ENCODE assay signal across 1 cellular context in the genomic region with DNA sequence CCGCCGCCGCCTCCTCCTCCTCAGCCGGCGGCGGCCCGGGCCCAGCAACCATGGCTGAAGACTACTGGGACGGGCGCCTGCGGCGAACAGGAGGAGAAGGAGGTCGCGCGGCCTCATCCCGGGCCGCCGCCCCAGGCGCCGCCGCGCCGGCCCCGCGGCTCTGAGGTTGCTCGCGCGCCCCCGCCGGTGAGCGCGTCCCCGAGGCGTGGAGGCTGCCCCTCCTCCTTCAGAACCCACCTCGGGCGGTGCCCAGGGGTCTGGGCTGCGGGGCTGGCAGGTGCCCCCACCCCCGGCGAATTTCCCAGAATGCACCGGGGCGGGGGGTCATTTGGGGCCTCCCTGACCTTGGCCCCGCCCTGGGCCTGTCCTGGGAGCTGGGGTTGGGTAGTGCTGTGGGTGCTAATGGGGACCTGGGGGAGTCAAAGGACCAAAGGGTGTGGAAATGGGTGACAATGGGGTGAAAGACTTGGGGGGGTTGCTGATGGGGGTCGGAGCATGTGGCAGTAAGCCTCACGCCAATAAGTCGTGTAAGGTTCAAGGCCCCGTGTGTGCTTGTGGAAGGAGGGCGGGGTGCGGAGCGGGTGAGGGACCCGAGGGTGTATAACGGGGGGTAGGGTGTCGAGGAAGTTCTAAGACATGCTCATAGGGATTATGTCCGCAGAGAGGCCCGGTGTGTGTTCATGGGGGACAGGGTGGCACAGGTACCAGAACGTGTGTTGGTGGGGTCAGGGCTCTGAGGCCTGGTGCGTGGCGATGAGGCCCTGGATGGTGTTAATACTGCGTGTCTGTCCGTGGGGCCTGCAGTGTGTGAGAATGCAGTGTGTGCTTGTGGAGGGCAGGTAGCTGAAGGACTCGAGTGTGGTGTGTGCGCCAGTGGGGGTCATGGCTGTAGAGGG.
A peak's percentile ranks its signal among the peaks of the same experiment; 100 is the strongest.
TF ChIP-seq lines count a peak whose summit lies in the region.

No MANE protein-coding gene starts in this region.

TF ChIP-seq in HEK293, 187 proteins besides CTCF, POLR2A, EP300 and RAD21 (continued from another document and continues in another):
- TF ChIP-seq ZNF704 (tag by site-specific recombination; IDR thresholded peaks at IDR 0.05) (no peak), ZNF335 (tag by site-specific recombination; conservative IDR thresholded peaks at IDR 0.05) (peak; percentile 56), MEIS1 (CRISPR knock-in tag; IDR thresholded peaks at IDR 0.05; ENCODE audit: borderline replicate concordance) (no peak), SCRT2 (tag by site-specific recombination; IDR thresholded peaks at IDR 0.05) (no peak), TRIM28 (IDR thresholded peaks at IDR 0.05; ENCODE audit: borderline replicate concordance, low read length) (no peak), ZNF548 (tag by site-specific recombination; IDR thresholded peaks at IDR 0.05) (no peak), ZNF843 (tag by site-specific recombination; IDR thresholded peaks at IDR 0.05) (peak; percentile 33; the same call in 1 of the 2 replicates), ZNF585B (tag by site-specific recombination; IDR thresholded peaks at IDR 0.05) (no peak), KLF10 (tag by site-specific recombination; IDR thresholded peaks at IDR 0.05) (no peak), KLF1 (tag by site-specific recombination; IDR thresholded peaks at IDR 0.05) (peak; percentile 74), ZNF23 (tag by site-specific recombination; IDR thresholded peaks at IDR 0.05; ENCODE audit: borderline replicate concordance) (no peak), ZBTB21 (tag by site-specific recombination; IDR thresholded peaks at IDR 0.05) (no peak), ZNF629 (tag by site-specific recombination; IDR thresholded peaks at IDR 0.05) (no peak), HOXC10 (CRISPR knock-in tag; IDR thresholded peaks at IDR 0.05) (no peak), ZNF488 (tag by site-specific recombination; IDR thresholded peaks at IDR 0.05) (no peak), ZNF621 (tag by site-specific recombination; IDR thresholded peaks at IDR 0.05) (no peak), GLIS1 (tag by site-specific recombination; IDR thresholded peaks at IDR 0.05) (no peak), TSHZ1 (tag by site-specific recombination; IDR thresholded peaks at IDR 0.05; ENCODE audit: borderline replicate concordance) (no peak), ZNF140 (tag by site-specific recombination; IDR thresholded peaks at IDR 0.05) (no peak), OVOL3 (tag by site-specific recombination; IDR thresholded peaks at IDR 0.05) (no peak), ZNF184 (tag by site-specific recombination; IDR thresholded peaks at IDR 0.05) (0 out of 2 replicates have a peak, but pooled peaks have one; percentile 27), ZNF692 (tag by site-specific recombination; IDR thresholded peaks at IDR 0.05) (no peak), ZNF341 (tag by site-specific recombination; IDR thresholded peaks at IDR 0.05; ENCODE audit: low read depth) (no peak), ZNF555 (tag by site-specific recombination; conservative IDR thresholded peaks at IDR 0.05) (no peak), ZNF747 (tag by site-specific recombination; IDR thresholded peaks at IDR 0.05) (no peak), PRDM10 (tag by site-specific recombination; IDR thresholded peaks at IDR 0.05) (no peak), ZNF596 (tag by site-specific recombination; IDR thresholded peaks at IDR 0.05) (0 out of 2 replicates have a peak, but pooled peaks have one; percentile 35), ZNF423 (tag by site-specific recombination; IDR thresholded peaks at IDR 0.05) (peak; percentile 70; the same call in 1 of the 2 replicates), ZNF677 (tag by site-specific recombination; IDR thresholded peaks at IDR 0.05) (0 out of 2 replicates have a peak, but pooled peaks have one; percentile 44)
- TF ChIP-seq, protein P1, sequence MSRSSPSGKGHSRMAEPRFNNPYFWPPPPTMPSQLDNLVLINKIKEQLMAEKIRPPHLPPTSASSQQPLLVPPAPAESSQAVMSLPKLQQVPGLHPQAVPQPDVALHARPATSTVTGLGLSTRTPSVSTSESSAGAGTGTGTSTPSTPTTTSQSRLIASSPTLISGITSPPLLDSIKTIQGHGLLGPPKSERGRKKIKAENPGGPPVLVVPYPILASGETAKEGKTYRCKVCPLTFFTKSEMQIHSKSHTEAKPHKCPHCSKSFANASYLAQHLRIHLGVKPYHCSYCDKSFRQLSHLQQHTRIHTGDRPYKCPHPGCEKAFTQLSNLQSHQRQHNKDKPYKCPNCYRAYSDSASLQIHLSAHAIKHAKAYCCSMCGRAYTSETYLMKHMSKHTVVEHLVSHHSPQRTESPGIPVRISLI (tag by site-specific recombination; IDR thresholded peaks at IDR 0.05) = no peak
- TF ChIP-seq, protein P2, sequence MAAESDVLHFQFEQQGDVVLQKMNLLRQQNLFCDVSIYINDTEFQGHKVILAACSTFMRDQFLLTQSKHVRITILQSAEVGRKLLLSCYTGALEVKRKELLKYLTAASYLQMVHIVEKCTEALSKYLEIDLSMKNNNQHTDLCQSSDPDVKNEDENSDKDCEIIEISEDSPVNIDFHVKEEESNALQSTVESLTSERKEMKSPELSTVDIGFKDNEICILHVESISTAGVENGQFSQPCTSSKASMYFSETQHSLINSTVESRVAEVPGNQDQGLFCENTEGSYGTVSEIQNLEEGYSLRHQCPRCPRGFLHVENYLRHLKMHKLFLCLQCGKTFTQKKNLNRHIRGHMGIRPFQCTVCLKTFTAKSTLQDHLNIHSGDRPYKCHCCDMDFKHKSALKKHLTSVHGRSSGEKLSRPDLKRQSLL (tag by site-specific recombination; IDR thresholded peaks at IDR 0.05) = no peak
- TF ChIP-seq, protein P3, sequence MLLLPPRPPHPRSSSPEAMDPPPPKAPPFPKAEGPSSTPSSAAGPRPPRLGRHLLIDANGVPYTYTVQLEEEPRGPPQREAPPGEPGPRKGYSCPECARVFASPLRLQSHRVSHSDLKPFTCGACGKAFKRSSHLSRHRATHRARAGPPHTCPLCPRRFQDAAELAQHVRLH (tag by site-specific recombination; IDR thresholded peaks at IDR 0.05) = no peak
- TF ChIP-seq, protein P4, sequence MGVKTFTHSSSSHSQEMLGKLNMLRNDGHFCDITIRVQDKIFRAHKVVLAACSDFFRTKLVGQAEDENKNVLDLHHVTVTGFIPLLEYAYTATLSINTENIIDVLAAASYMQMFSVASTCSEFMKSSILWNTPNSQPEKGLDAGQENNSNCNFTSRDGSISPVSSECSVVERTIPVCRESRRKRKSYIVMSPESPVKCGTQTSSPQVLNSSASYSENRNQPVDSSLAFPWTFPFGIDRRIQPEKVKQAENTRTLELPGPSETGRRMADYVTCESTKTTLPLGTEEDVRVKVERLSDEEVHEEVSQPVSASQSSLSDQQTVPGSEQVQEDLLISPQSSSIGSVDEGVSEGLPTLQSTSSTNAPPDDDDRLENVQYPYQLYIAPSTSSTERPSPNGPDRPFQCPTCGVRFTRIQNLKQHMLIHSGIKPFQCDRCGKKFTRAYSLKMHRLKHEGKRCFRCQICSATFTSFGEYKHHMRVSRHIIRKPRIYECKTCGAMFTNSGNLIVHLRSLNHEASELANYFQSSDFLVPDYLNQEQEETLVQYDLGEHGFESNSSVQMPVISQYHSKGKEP (tag by site-specific recombination; IDR thresholded peaks at IDR 0.05) = no peak
- TF ChIP-seq, protein P5, sequence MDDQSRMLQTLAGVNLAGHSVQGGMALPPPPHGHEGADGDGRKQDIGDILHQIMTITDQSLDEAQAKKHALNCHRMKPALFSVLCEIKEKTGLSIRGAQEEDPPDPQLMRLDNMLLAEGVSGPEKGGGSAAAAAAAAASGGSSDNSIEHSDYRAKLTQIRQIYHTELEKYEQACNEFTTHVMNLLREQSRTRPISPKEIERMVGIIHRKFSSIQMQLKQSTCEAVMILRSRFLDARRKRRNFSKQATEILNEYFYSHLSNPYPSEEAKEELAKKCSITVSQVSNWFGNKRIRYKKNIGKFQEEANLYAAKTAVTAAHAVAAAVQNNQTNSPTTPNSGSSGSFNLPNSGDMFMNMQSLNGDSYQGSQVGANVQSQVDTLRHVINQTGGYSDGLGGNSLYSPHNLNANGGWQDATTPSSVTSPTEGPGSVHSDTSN (CRISPR knock-in tag; IDR thresholded peaks at IDR 0.05) = no peak; the same call in 1 of the 2 replicates
- TF ChIP-seq, protein P6, sequence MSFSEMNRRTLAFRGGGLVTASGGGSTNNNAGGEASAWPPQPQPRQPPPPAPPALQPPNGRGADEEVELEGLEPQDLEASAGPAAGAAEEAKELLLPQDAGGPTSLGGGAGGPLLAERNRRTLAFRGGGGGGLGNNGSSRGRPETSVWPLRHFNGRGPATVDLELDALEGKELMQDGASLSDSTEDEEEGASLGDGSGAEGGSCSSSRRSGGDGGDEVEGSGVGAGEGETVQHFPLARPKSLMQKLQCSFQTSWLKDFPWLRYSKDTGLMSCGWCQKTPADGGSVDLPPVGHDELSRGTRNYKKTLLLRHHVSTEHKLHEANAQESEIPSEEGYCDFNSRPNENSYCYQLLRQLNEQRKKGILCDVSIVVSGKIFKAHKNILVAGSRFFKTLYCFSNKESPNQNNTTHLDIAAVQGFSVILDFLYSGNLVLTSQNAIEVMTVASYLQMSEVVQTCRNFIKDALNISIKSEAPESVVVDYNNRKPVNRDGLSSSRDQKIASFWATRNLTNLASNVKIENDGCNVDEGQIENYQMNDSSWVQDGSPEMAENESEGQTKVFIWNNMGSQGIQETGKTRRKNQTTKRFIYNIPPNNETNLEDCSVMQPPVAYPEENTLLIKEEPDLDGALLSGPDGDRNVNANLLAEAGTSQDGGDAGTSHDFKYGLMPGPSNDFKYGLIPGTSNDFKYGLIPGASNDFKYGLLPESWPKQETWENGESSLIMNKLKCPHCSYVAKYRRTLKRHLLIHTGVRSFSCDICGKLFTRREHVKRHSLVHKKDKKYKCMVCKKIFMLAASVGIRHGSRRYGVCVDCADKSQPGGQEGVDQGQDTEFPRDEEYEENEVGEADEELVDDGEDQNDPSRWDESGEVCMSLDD (tag by site-specific recombination; IDR thresholded peaks at IDR 0.05) = peak; percentile 67; the same call in 1 of the 2 replicates
